ENCODE assay signal across 27 cellular contexts in the genomic region with DNA sequence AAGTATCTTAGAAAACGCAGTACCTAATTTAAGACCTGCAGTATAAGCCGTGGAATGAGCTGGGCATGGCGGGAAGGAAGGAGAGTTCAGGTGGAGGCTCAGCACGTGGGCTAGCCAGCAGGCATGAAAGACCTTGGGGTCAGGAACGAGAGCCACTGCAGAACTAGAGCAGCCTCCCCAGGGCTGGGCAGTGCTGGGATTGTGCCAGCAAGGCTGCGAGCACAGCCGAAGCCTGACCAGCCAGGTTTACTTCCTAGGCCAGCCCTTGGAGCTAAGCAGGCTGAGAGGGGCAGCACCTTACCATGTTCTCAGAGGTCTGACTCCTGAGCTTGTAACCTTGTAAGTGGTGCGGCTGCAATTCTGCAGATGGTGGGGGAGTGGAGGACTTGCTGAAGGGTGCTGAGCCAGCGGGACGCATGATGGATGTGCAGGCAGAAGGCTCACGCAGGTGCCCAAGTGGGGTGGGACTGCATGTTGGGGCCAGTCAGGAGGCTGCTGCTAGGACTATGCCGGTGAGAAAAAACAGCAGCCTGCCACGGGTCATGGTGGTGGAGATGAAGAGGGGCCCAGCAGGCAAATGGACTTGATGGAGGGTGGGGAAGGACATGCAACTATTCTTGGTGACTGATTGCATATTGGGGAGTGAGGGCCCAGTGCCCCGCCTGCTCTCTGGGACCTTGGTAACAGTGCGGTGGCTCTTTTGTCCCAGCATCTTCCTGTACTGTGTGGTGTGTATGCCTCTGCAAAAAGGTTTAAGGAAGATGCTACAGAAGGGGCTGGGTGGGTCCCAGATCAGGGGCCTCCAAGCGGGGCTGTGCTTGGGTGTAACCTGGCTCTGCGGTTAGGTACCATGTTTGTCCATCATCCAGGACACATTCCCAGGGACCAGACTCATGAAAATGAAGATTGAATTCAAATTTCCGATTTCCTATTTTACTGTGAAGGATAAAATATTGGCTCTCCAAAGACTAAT. TPM values are rescaled to one million over a fixed set of nuclear protein-coding genes. Genes with fewer than 3 reads are reported as not detected.
DNase-seq lines count a peak whose midpoint lies in the region; ATAC-seq and TF ChIP-seq lines count a peak whose summit lies in the region.
"Had no signal": no experiment of that assay in that cellular context is flagged by ENCODE, and none has a peak within 500 bp of the region (broad histone marks: within the 10 kb centered on the region; RNA-seq: fewer than 3 reads in every experiment).

No MANE protein-coding gene starts in this region.

- no peaks in the 10 kb centered on the region for H3K4me1 ChIP-seq in neuronal stem cell (ENCODE audit: control insufficient read depth in 2 of 2, insufficient read depth in 1 of 2, low read depth in 1 of 2, low read length in 2 of 2)
- H3K4me1 ChIP-seq: foreskin keratinocyte, parathyroid adenoma, suprapubic skin had no signal

- no peak overlapping the region for H3K14ac ChIP-seq in neuronal stem cell (ENCODE audit: low read length)

- peak overlapping the region; percentile 14 for H3K9ac ChIP-seq in neuronal stem cell (ENCODE audit: low read depth, low read length, poor library complexity)
- H3K9ac ChIP-seq: BLaER1, parathyroid adenoma had no signal

- H3K4me3 ChIP-seq in neuronal stem cell (ENCODE audit: low read length in 2 of 2) = no peak overlapping the region
- no peak overlapping the region for H3K4me3 ChIP-seq in MG63
- H3K4me3 ChIP-seq: BLaER1, hepatocyte, suprapubic skin had no signal

- peak overlapping the region; percentile 48 for H4K8ac ChIP-seq in neuronal stem cell (ENCODE audit: low read depth, low read length)

- H3K9me3 Mint-ChIP-seq in stimulated activated naive CD8-positive, alpha-beta T cell treated with anti-CD3 and anti-CD28 coated beads, Interleukin-15, amount 100 ng/mL, for 72 hours = no peaks in the 10 kb centered on the region
- no peaks in the 10 kb centered on the region for H3K9me3 Mint-ChIP-seq in central memory CD8-positive, alpha-beta T cell
- H3K9me3 Mint-ChIP-seq in glutamatergic neuron (ENCODE audit: unreplicated experiment) = peaks cover 30% of the 10 kb centered on the region
- H3K9me3 Mint-ChIP-seq: activated CD4-positive, alpha-beta memory T cell treated with anti-CD3 and anti-CD28 coated beads, Interleukin-2, amount 10 ng/mL, durations not matched to agents 7 days and 5 days had no signal

- H3K27ac ChIP-seq in neuronal stem cell (replicated peaks; ENCODE audit: low read length) = no peak overlapping the region
- H3K27ac ChIP-seq: BLaER1, foreskin keratinocyte, hepatocyte, parathyroid adenoma, RWPE1, suprapubic skin had no signal

- peaks cover 6% of the 10 kb centered on the region for H3K79me1 ChIP-seq in neuronal stem cell (ENCODE audit: low read depth, low read length)

- H3K36me3 ChIP-seq in neuronal stem cell (replicated peaks in 1 of 2; ENCODE audit: control insufficient read depth in 2 of 2, insufficient read depth in 2 of 2, low read length in 2 of 2) (peaks cover 4% of the 10 kb centered on the region in 2 donors), MG63 (no peaks in the 10 kb centered on the region)

- H3K4ac ChIP-seq in neuronal stem cell (ENCODE audit: low read length) = no peak overlapping the region

- H3K27me3 Mint-ChIP-seq in stimulated activated naive CD8-positive, alpha-beta T cell treated with anti-CD3 and anti-CD28 coated beads, Interleukin-15, amount 100 ng/mL, for 72 hours = no peaks in the 10 kb centered on the region
- no peaks in the 10 kb centered on the region for H3K27me3 Mint-ChIP-seq in central memory CD8-positive, alpha-beta T cell
- H3K27me3 Mint-ChIP-seq in glutamatergic neuron (ENCODE audit: unreplicated experiment) = peaks cover 13% of the 10 kb centered on the region
- H3K27me3 Mint-ChIP-seq: activated CD4-positive, alpha-beta memory T cell treated with anti-CD3 and anti-CD28 coated beads, Interleukin-2, amount 10 ng/mL, durations not matched to agents 7 days and 5 days had no signal

- no peak overlapping the region for H3K23ac ChIP-seq in neuronal stem cell (ENCODE audit: low read depth, low read length, poor library complexity)

- no peak overlapping the region for H2AK5ac ChIP-seq in neuronal stem cell (ENCODE audit: low read depth, low read length)

- peak; percentile 21 for ATAC-seq in stimulated activated naive CD8-positive, alpha-beta T cell treated with anti-CD3 and anti-CD28 coated beads, Interleukin-15, amount 100 ng/mL, for 72 hours
- ATAC-seq in stimulated activated naive CD8-positive, alpha-beta T cell treated with anti-CD3 and anti-CD28 coated beads, Interleukin-15, Interleukin-2, amounts not matched to agents 100 U/mL and 50 U/mL, for 24 hours = no peak
- ATAC-seq in central memory CD8-positive, alpha-beta T cell (replicated peaks; ENCODE audit: extremely low read depth, poor library complexity, severe bottlenecking) = no peak
- ATAC-seq in HG03520 (IDR thresholded peaks at IDR 0.05; ENCODE audit: unreplicated experiment) = no peak
- ATAC-seq: foreskin keratinocyte had no signal

- WGBS in neuronal stem cell (ENCODE audit: extremely low coverage in 2 of 2, insufficient read length in 2 of 2, insufficient replicate concordance in 1 of 2), 2 donors = no CpG with 5 or more reads among the region's 18 CpGs

- no peak overlapping the region for H2BK12ac ChIP-seq in neuronal stem cell (ENCODE audit: low read length)

- H4K91ac ChIP-seq in neuronal stem cell (ENCODE audit: low read depth, low read length, poor library complexity) = no peak overlapping the region

- no peak overlapping the region for H2BK15ac ChIP-seq in neuronal stem cell (ENCODE audit: low read length)

- H2AFZ ChIP-seq in neuronal stem cell (ENCODE audit: low read length) = no peak overlapping the region
- H2AFZ ChIP-seq: hepatocyte, parathyroid adenoma had no signal

- peaks cover 0 to 47% of the 10 kb centered on the region in 2 donors for H3K9me3 ChIP-seq in neuronal stem cell (replicated peaks in 1 of 2; ENCODE audit: control insufficient read depth in 2 of 2, insufficient read depth in 1 of 2, low read depth in 1 of 2, low read length in 2 of 2)
- no peaks in the 10 kb centered on the region for H3K9me3 ChIP-seq in MG63
- H3K9me3 ChIP-seq: BLaER1, suprapubic skin had no signal

- H3K4me3 Mint-ChIP-seq in stimulated activated naive CD8-positive, alpha-beta T cell treated with anti-CD3 and anti-CD28 coated beads, Interleukin-15, amount 100 ng/mL, for 72 hours = no peak overlapping the region
- no peak overlapping the region for H3K4me3 Mint-ChIP-seq in central memory CD8-positive, alpha-beta T cell
- H3K4me3 Mint-ChIP-seq in glutamatergic neuron (ENCODE audit: unreplicated experiment) = no peak overlapping the region
- H3K4me3 Mint-ChIP-seq: activated CD4-positive, alpha-beta memory T cell treated with anti-CD3 and anti-CD28 coated beads, Interleukin-2, amount 10 ng/mL, durations not matched to agents 7 days and 5 days; nephron had no signal

- peak overlapping the region; percentile 32 for H3K18ac ChIP-seq in neuronal stem cell (ENCODE audit: low read length)

- H3K4me1 Mint-ChIP-seq in stimulated activated naive CD8-positive, alpha-beta T cell treated with anti-CD3 and anti-CD28 coated beads, Interleukin-15, amount 100 ng/mL, for 72 hours = peaks cover 37% of the 10 kb centered on the region
- peaks cover 15% of the 10 kb centered on the region for H3K4me1 Mint-ChIP-seq in central memory CD8-positive, alpha-beta T cell
- peaks cover 3% of the 10 kb centered on the region for H3K4me1 Mint-ChIP-seq in glutamatergic neuron (ENCODE audit: low read depth, unreplicated experiment)

- DNase-seq in stimulated activated naive CD8-positive, alpha-beta T cell treated with anti-CD3 and anti-CD28 coated beads, Interleukin-15, amount 100 ng/mL, for 72 hours = no peak
- DNase-seq in stimulated activated naive CD8-positive, alpha-beta T cell treated with anti-CD3 and anti-CD28 coated beads, Interleukin-15, Interleukin-2, amounts not matched to agents 100 U/mL and 50 U/mL, for 24 hours = no peak
- no peak for DNase-seq in central memory CD8-positive, alpha-beta T cell (ENCODE audit: low spot score in 2 of 2)
- DNase-seq in neuronal stem cell (ENCODE audit: low spot score) (no peak), glutamatergic neuron (no peak), EL (no peak), MG63 (no peak)
- DNase-seq: ACHN; activated CD4-positive, alpha-beta memory T cell treated with anti-CD3 and anti-CD28 coated beads, Interleukin-2, amount 10 ng/mL, durations not matched to agents 7 days and 5 days; activated CD4-positive, CD25-positive, alpha-beta regulatory T cell; activated effector memory CD4-positive, alpha-beta T cell treated with Interleukin-2 at 50 U/mL for 16 hours; COR-L47; DMS79; effector memory CD4-positive, alpha-beta T cell; foreskin keratinocyte; NCI-H1105; NCI-H1930; NCI-H69; T-helper 9 cell had no signal

- no peak overlapping the region for H2BK120ac ChIP-seq in neuronal stem cell (ENCODE audit: low read depth, low read length)

- peak overlapping the region in 1 of 2 donors; percentile 45 for H3K27ac Mint-ChIP-seq in stimulated activated naive CD8-positive, alpha-beta T cell treated with anti-CD3 and anti-CD28 coated beads, Interleukin-15, amount 100 ng/mL, for 72 hours
- H3K27ac Mint-ChIP-seq in central memory CD8-positive, alpha-beta T cell (ENCODE audit: low read depth) = peak overlapping the region; percentile 35
- no peak overlapping the region for H3K27ac Mint-ChIP-seq in glutamatergic neuron (ENCODE audit: unreplicated experiment)
- H3K27ac Mint-ChIP-seq: activated CD4-positive, alpha-beta memory T cell treated with anti-CD3 and anti-CD28 coated beads, Interleukin-2, amount 10 ng/mL, durations not matched to agents 7 days and 5 days; nephron had no signal

- peaks cover 10% of the 10 kb centered on the region for H3K36me3 Mint-ChIP-seq in central memory CD8-positive, alpha-beta T cell (ENCODE audit: insufficient read depth)
- H3K36me3 Mint-ChIP-seq in glutamatergic neuron (ENCODE audit: unreplicated experiment) = peaks cover 4% of the 10 kb centered on the region

- H3K4me2 ChIP-seq in neuronal stem cell (ENCODE audit: insufficient read depth, low read length, poor library complexity, severe bottlenecking) = no peak overlapping the region
- H3K4me2 ChIP-seq: BLaER1, hepatocyte had no signal

- H2BK5ac ChIP-seq in neuronal stem cell (ENCODE audit: low read length) = no peak overlapping the region

- no peak for TF ChIP-seq CTCF in glutamatergic neuron (IDR thresholded peaks at IDR 0.05; ENCODE audit: partially characterized antibody, unreplicated experiment)

- H3K27me3 ChIP-seq in neuronal stem cell (ENCODE audit: control insufficient read depth in 3 of 3, insufficient read depth in 3 of 3, low read depth in 1 of 3, low read length in 3 of 3) (no peaks in the 10 kb centered on the region), MG63 (no peaks in the 10 kb centered on the region)
- H3K27me3 ChIP-seq: BLaER1, foreskin keratinocyte, hepatocyte, suprapubic skin had no signal

RNA-seq across cellular contexts. Expression of a gene that starts 37.6 kb away (rescaled TPM):
- 0.42 TPM for polyA plus RNA-seq in neuronal stem cell (2013, experiment 1 of 2)
- 0.48 TPM for polyA plus RNA-seq in neuronal stem cell (2013, experiment 2 of 2)
- 0.37 TPM for total RNA-seq in glutamatergic neuron (ENCODE audit: unreplicated experiment)
- not detected in 2 replicates for total RNA-seq in MG63 (2014; rRNA removed; shearing (Covaris generic); ENCODE audit: low replicate concordance)
- total RNA-seq: foreskin keratinocyte, H4 had no signal
- polyA plus RNA-seq: foreskin keratinocyte had no signal
